In genomic region chr10:9562001-9562505, GRCh38 we compare ENCODE assay signal across 1 cellular context.
TF ChIP-seq lines count a peak whose summit lies in the region.

No MANE protein-coding gene starts in this region.

TF ChIP-seq in GM23338, 12 proteins besides CTCF, POLR2A, EP300 and RAD21 (continued from another document):
- TF ChIP-seq ZNF462 (CRISPR knock-in tag; IDR thresholded peaks at IDR 0.05) (no peak), POLR2AphosphoS5 (IDR thresholded peaks at IDR 0.05; ENCODE audit: low read depth) (no peak), ZNF331 (CRISPR knock-in tag; IDR thresholded peaks at IDR 0.05; ENCODE audit: low read depth) (no peak), ETS1 (IDR thresholded peaks at IDR 0.05) (no peak), EZH2phosphoT487 (IDR thresholded peaks at IDR 0.05; ENCODE audit: unreplicated experiment) (no peak), EZH2 (IDR thresholded peaks at IDR 0.05; ENCODE audit: low read depth, unreplicated experiment) (no peak)
